8 cellular contexts compared by ENCODE assay signal in the genomic region with DNA sequence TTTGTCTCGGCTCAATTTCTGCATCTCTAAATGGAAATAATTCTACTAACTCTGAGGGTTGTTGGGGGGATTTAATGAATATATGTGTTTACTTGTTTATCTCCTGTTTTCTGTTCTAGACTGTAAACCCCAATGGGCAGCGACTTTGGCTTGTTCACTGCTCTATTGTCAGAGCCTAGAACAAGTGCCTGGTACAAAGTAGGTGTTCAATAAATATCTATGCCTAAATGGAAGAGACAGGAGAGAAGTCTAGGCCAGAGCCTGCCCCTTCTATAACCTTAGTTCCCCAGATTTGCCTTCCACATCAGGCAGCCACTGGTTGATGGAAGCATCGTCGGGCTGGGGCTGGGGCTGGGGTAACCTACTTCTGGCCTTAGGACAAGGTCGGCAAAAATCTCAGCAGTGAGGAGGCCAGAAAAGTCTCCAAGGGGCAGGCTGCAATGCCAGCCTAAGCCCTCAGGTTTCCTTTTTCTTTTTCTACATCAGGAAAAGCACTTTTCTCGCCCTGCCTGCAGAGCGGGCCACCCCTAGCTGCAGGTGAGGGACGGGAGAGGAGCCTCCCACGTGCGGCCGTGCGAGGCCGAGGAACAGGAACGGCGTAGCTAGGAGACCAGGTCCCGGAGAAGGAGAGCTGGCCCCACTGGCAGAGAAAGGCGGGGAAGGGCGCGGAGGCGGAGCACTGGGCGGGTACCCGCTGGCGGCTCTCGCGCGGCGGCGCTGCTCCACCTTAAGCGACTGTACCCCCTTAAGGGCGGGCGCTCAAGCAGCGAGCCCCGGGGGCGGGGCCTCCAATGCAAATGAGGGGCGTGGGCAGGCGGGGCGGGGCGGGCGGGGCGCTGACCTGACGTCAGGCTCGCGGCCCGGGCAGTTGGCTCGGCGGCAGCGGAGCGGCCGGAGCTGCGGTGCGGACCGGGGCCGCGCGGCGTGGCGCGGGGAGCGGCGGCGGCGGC. TPM values are rescaled to one million over a fixed set of nuclear protein-coding genes. Genes with fewer than 3 reads are reported as not detected.
DNase-seq lines count a peak whose midpoint lies in the region; ATAC-seq and TF ChIP-seq lines count a peak whose summit lies in the region.

A gene (plus strand): TSS at position 867 of the 950 bp plus-strand sequence. CDS start 98 bp downstream, outside the sequence.

- TF ChIP-seq CTCF in CD14-positive monocyte (IDR thresholded peaks at IDR 0.05) (no peak), lower leg skin (IDR thresholded peaks at IDR 0.05) (no peak)

- no peak for TF ChIP-seq POLR2A in lower leg skin (IDR thresholded peaks at IDR 0.05)

- H3K4me3 Mint-ChIP-seq in CD14-positive monocyte = peak within 1 kb of the TSS; percentile 92 to 96

- DNase-seq in CD14-positive monocyte (ENCODE audit: low spot score) (peak; percentile 88), NCI-H748 treated with DMSO at 0.1 percent for 48 hours (lab: John Stamatoyannopoulos, UW) (peak; percentile 79), dermis microvascular lymphatic vessel endothelial cell (ENCODE audit: low read depth in 2 of 2) (peak; percentile 59 to 93), lower leg skin (ENCODE audit: low spot score in 2 of 2) (peak; percentile 93 to 98)
- DNase-seq in activated CD4-positive, alpha-beta T cell treated with anti-CD3 and anti-CD28 coated beads, Interleukin-2, amount 50 U/mL, for 4 hours = peak; percentile 86 to 88
- DNase-seq in stimulated activated CD4-positive, alpha-beta T cell treated with anti-CD3 and anti-CD28 coated beads, Interleukin-4, amount 100 ng/mL, for 4 hours = peak; percentile 90

- peaks cover 49% of the 10 kb centered on the region for H3K4me1 Mint-ChIP-seq in CD14-positive monocyte

- H3K4me3 ChIP-seq in lower leg skin (ENCODE audit: low read depth, poor library complexity, severe bottlenecking) = peak within 1 kb of the TSS; percentile 14

- ATAC-seq in GM19397 (IDR thresholded peaks at IDR 0.05; ENCODE audit: unreplicated experiment) (peak; percentile 87), HG03565 (IDR thresholded peaks at IDR 0.05; ENCODE audit: unreplicated experiment) (peak; percentile 64)

- WGBS in lower leg skin, 2 donors = 5 to 14% methylated on average over 18 to 46 of the region's 62 CpGs

- H3K27me3 Mint-ChIP-seq in CD14-positive monocyte (ENCODE audit: low read depth in 3 of 3) = peaks cover 3 to 13% (median 4%) of the 10 kb centered on the region in 3 donors

- H3K27ac Mint-ChIP-seq in CD14-positive monocyte = peak within 1 kb of the TSS; percentile 78 to 94 (median 90)

- H3K36me3 Mint-ChIP-seq in CD14-positive monocyte = no peaks in the 10 kb centered on the region

- intact Hi-C loops in CD14-positive monocyte (cut with micrococcal nuclease) (loop anchor here (2.0 to 10.0 kb wide), 6 partner anchors 20 to 156 kb away; a partner anchor contains a TSS), lower leg skin (cut with DNase I; ENCODE audit: low total_unique reads) (no loop called here)

- peaks cover 0 to 3% (median 0%) of the 10 kb centered on the region in 7 donors for H3K9me3 Mint-ChIP-seq in CD14-positive monocyte

RNA-seq across cellular contexts. Expression of the gene that starts here (rescaled TPM):
- polyA plus RNA-seq in CD14-positive monocyte = 1 to 10 TPM; 2.3 to 2.6 TPM
- 1.3 and 2.3 TPM in 2 replicates for total RNA-seq in dermis microvascular lymphatic vessel endothelial cell
- total RNA-seq in lower leg skin = 10 to 100 TPM; 17.4 to 29.1 (median 22.2) TPM

Comparison
In these comparisons a context has a peak if more than half of its experiments do, and no peak if none do; other contexts are left out.
1. Peak in every context shown above with its lines: DNase-seq, ATAC-seq and H3K4me3 ChIP-seq.